In genomic region chr16:31108035-31108793, GRCh38 we compare ENCODE assay signal across 8 cellular contexts. TPM values are rescaled to one million over a fixed set of nuclear protein-coding genes. Genes with fewer than 3 reads are reported as not detected.
DNase-seq lines count a peak whose midpoint lies in the region; ATAC-seq and TF ChIP-seq lines count a peak whose summit lies in the region.

Gene BCKDK, plus strand, starts transcription at chr16:31108386. Its CDS starts 838 bp downstream, at chr16:31109224.

- no peaks in the 10 kb centered on the region for H3K9me3 ChIP-seq in left lung

- peak within 1 kb of the TSS; percentile 81 to 88 for H3K27ac ChIP-seq in left lung

- peaks cover 0 to 39% of the 10 kb centered on the region in 2 donors for H3K36me3 ChIP-seq in left lung

- H3K27me3 Mint-ChIP-seq in activated CD4-positive, alpha-beta T cell treated with anti-CD3 and anti-CD28 coated beads, Interleukin-2, amount 10 ng/mL, durations not matched to agents 7 days and 5 days, result no peaks in the 10 kb centered on the region
- H3K27me3 Mint-ChIP-seq in dendritic cell treated with granulocyte-macrophage colony-stimulating factor and Interleukin-4, amounts not matched to agents 40 ng/mL and 50 ng/mL, for 4 days, result no peaks in the 10 kb centered on the region

- ATAC-seq in GM18870 (IDR thresholded peaks at IDR 0.05; ENCODE audit: unreplicated experiment), result peak; percentile 49
- peak; percentile 72 for ATAC-seq in HG03135 (IDR thresholded peaks at IDR 0.05; ENCODE audit: unreplicated experiment)
- ATAC-seq in left lung, result peak; percentile 88

- CTCF ChIA-PET in activated CD4-positive, alpha-beta T cell treated with anti-CD3 and anti-CD28 coated beads, Interleukin-2, amount 10 ng/mL, durations not matched to agents 7 days and 5 days (lab: Charles Lee), result interaction anchor here (0.9 to 1.5 kb wide), 4 partner anchors 10 to 35 kb away, joined by 3 read pairs; partner anchors contain the start of gene ZNF668

- peaks cover 29% of the 10 kb centered on the region for H3K4me1 Mint-ChIP-seq in activated CD4-positive, alpha-beta T cell treated with anti-CD3 and anti-CD28 coated beads, Interleukin-2, amount 10 ng/mL, durations not matched to agents 7 days and 5 days
- H3K4me1 Mint-ChIP-seq in dendritic cell treated with granulocyte-macrophage colony-stimulating factor and Interleukin-4, amounts not matched to agents 40 ng/mL and 50 ng/mL, for 4 days (ENCODE audit: low read depth), result peaks cover 58% of the 10 kb centered on the region

- peak within 1 kb of the TSS; percentile 66 for H3K4me3 ChIP-seq in AG09309 (ENCODE audit: control insufficient read depth, low read depth, low read length)
- peak within 1 kb of the TSS; percentile 90 to 96 for H3K4me3 ChIP-seq in left lung

- peak within 1 kb of the TSS; percentile 77 for H3K4me3 Mint-ChIP-seq in activated CD4-positive, alpha-beta T cell treated with anti-CD3 and anti-CD28 coated beads, Interleukin-2, amount 10 ng/mL, durations not matched to agents 7 days and 5 days
- H3K4me3 Mint-ChIP-seq in dendritic cell treated with granulocyte-macrophage colony-stimulating factor and Interleukin-4, amounts not matched to agents 40 ng/mL and 50 ng/mL, for 4 days, result peak within 1 kb of the TSS; percentile 88

- TF ChIP-seq CTCF in AG09309 (IDR thresholded peaks at IDR 0.05; ENCODE audit: control insufficient read depth, insufficient read depth, low read depth, low read length, missing control alignments), result no peak
- no peak for TF ChIP-seq CTCF in left lung (IDR thresholded peaks at IDR 0.05)

- POLR2A ChIA-PET in activated CD4-positive, alpha-beta T cell treated with anti-CD3 and anti-CD28 coated beads, Interleukin-2, amount 10 ng/mL, durations not matched to agents 7 days and 5 days (lab: Charles Lee), result interaction anchor here (1.5 kb wide), 1 partner anchor 9 kb away, joined by 3 read pairs; the partner anchor contains the start of gene KAT8

- H3K27me3 ChIP-seq in left lung, result no peaks in the 10 kb centered on the region

- H3K36me3 Mint-ChIP-seq in activated CD4-positive, alpha-beta T cell treated with anti-CD3 and anti-CD28 coated beads, Interleukin-2, amount 10 ng/mL, durations not matched to agents 7 days and 5 days (ENCODE audit: low read depth), result peaks cover 19% of the 10 kb centered on the region
- peaks cover 46% of the 10 kb centered on the region for H3K36me3 Mint-ChIP-seq in dendritic cell treated with granulocyte-macrophage colony-stimulating factor and Interleukin-4, amounts not matched to agents 40 ng/mL and 50 ng/mL, for 4 days (ENCODE audit: low read depth)

- H3K27ac Mint-ChIP-seq in activated CD4-positive, alpha-beta T cell treated with anti-CD3 and anti-CD28 coated beads, Interleukin-2, amount 10 ng/mL, durations not matched to agents 7 days and 5 days, result peak within 1 kb of the TSS; percentile 85
- H3K27ac Mint-ChIP-seq in dendritic cell treated with granulocyte-macrophage colony-stimulating factor and Interleukin-4, amounts not matched to agents 40 ng/mL and 50 ng/mL, for 4 days, result peak within 1 kb of the TSS; percentile 75

- peaks cover 14 to 48% of the 10 kb centered on the region in 2 donors for H3K4me1 ChIP-seq in left lung

- no peaks in the 10 kb centered on the region for H3K9me3 Mint-ChIP-seq in activated CD4-positive, alpha-beta T cell treated with anti-CD3 and anti-CD28 coated beads, Interleukin-2, amount 10 ng/mL, durations not matched to agents 7 days and 5 days
- H3K9me3 Mint-ChIP-seq in dendritic cell treated with granulocyte-macrophage colony-stimulating factor and Interleukin-4, amounts not matched to agents 40 ng/mL and 50 ng/mL, for 4 days, result no peaks in the 10 kb centered on the region

- DNase-seq in AG09309 (ENCODE audit: low read depth), result no peak
- DNase-seq in NCI-H510A treated with DMSO at 0.1 percent for 48 hours (lab: John Stamatoyannopoulos, UW), result peak; percentile 22
- DNase-seq in activated CD4-positive, alpha-beta T cell treated with anti-CD3 and anti-CD28 coated beads, Interleukin-2, amount 10 ng/mL, durations not matched to agents 7 days and 5 days, result peak; percentile 70
- DNase-seq in left lung, result peak; percentile 83 to 96
- DNase-seq in stimulated activated CD4-positive, alpha-beta T cell treated with anti-CD3 and anti-CD28 coated beads, Interleukin-2, amount 100 ng/mL, for 48 hours, result peak; percentile 78

- intact Hi-C loops in dendritic cell treated with granulocyte-macrophage colony-stimulating factor and Interleukin-4, amounts not matched to agents 40 ng/mL and 50 ng/mL, for 4 days (cut with micrococcal nuclease), result loop anchor here (5.0 kb wide), 2 partner anchors 34 to 36 kb away; partner anchors contain the start of genes ZNF646 and ZNF668
- intact Hi-C loops in left lung (cut with DNase I), result no loop called here

RNA-seq across cellular contexts. Expression of gene BCKDK, which starts in this region (rescaled TPM):
- total RNA-seq in activated CD4-positive, alpha-beta T cell treated with anti-CD3 and anti-CD28 coated beads, Interleukin-2, amount 10 ng/mL, durations not matched to agents 7 days and 5 days, result 10 to 100 TPM; 23.0 to 23.5 TPM
- 10 to 100 TPM; 36.1 to 43.8 TPM for total RNA-seq in left lung
